15 cellular contexts compared by ENCODE assay signal in the genomic region with DNA sequence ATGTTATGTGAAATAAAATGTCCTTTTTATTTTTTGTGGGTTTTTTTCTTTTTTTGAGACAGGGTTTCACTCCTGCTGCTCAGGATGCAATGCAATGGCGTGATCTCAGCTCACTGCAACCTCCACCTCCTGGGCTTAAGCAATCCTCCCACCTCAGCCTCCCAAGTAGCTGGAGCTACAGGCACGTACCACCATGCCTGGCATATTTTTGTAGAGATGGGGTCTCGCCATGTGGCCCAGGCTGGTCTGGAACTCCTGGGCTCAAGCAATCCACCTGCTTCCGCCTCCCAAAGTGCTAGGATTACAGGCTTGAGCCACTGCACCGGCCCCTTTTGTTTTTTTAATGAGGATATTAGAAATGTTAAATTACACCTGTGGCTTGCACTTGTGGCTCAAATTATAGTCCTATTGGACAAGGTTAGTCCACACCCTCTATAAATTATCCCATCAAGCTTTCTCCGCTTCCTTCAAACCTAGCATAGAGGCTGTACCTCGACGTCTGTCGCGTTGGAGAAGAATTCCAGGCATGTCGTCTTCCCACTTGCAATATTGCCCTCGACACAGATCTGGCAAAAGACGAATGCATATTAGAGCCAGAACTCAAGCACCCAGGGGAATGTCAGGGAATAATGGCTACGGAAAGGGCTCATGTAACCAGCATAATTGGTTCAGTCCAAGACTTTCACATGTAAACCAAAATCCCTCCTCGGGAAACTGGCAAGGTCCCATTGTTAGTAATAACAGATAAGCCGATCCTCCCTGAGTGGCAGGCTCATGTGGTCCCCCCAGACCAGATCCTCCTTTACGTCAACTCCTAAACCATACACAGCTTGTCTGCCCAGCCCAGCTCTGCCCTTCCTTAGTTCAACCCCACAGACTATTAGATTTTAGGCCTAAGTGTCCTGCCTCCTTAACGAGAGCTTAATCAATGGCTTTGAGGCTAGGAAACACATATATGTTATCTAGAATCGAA. TPM values are rescaled to one million over a fixed set of nuclear protein-coding genes. Genes with fewer than 3 reads are reported as not detected.
"Had no signal": no experiment of that assay in that cellular context is flagged by ENCODE, and none has a peak within 500 bp of the region (broad histone marks: within the 10 kb centered on the region; RNA-seq: fewer than 3 reads in every experiment).

No MANE protein-coding gene starts in this region.

- ATAC-seq: natural killer cell; sciatic nerve; stimulated activated naive CD8-positive, alpha-beta T cell treated with anti-CD3 and anti-CD28 coated beads, Interleukin-15, Interleukin-2, amounts not matched to agents 100 U/mL and 50 U/mL, for 24 hours had no signal

- H3K36me3 ChIP-seq: prostate gland had no signal

- H3K27ac ChIP-seq: adrenal gland, prostate gland had no signal

- H3K4me1 ChIP-seq: adrenal gland, prostate gland had no signal

- H3K27me3 Mint-ChIP-seq: activated naive CD4-positive, alpha-beta T cell treated with anti-CD3 and anti-CD28 coated beads, Interleukin-2, amount 50 U/mL, for 24 hours; memory B cell; type B pancreatic cell had no signal

- H3K4me3 ChIP-seq: adrenal gland, heart right ventricle, prostate gland had no signal

- H3K4me3 Mint-ChIP-seq: activated naive CD4-positive, alpha-beta T cell treated with anti-CD3 and anti-CD28 coated beads, Interleukin-2, amount 50 U/mL, for 24 hours; memory B cell; natural killer cell; type B pancreatic cell had no signal

- H3K27ac Mint-ChIP-seq: activated naive CD4-positive, alpha-beta T cell treated with anti-CD3 and anti-CD28 coated beads, Interleukin-2, amount 50 U/mL, for 24 hours; memory B cell; natural killer cell; type B pancreatic cell had no signal

- H3K36me3 Mint-ChIP-seq: memory B cell, natural killer cell had no signal

- H3K9me3 Mint-ChIP-seq: activated naive CD4-positive, alpha-beta T cell treated with anti-CD3 and anti-CD28 coated beads, Interleukin-2, amount 50 U/mL, for 24 hours; memory B cell; natural killer cell; type B pancreatic cell had no signal

- DNase-seq: activated CD4-positive, alpha-beta T cell treated with anti-CD3 and anti-CD28 coated beads, Interleukin-2, amount 50 U/mL, for 1 hour; activated CD4-positive, CD25-positive, alpha-beta regulatory T cell; activated T-cell treated with anti-CD3 and anti-CD28 coated beads, Interleukin-2, amount 50 U/mL, for 1 hour; adrenal gland; heart right ventricle; natural killer cell; stimulated activated naive CD8-positive, alpha-beta T cell treated with anti-CD3 and anti-CD28 coated beads, Interleukin-15, Interleukin-2, amounts not matched to agents 100 U/mL and 50 U/mL, for 24 hours; SW 1271 had no signal

- H3K9me3 ChIP-seq: adrenal gland, heart right ventricle, prostate gland had no signal

- H3K27me3 ChIP-seq: adrenal gland, heart right ventricle had no signal

RNA-seq across cellular contexts. Expression of a gene that starts 37.6 kb away (rescaled TPM):
- total RNA-seq: adrenal gland, dermis microvascular lymphatic vessel endothelial cell, frontal cortex had no signal
- polyA plus RNA-seq: heart right ventricle had no signal
